8 cellular contexts compared by ENCODE assay signal in the genomic region with DNA sequence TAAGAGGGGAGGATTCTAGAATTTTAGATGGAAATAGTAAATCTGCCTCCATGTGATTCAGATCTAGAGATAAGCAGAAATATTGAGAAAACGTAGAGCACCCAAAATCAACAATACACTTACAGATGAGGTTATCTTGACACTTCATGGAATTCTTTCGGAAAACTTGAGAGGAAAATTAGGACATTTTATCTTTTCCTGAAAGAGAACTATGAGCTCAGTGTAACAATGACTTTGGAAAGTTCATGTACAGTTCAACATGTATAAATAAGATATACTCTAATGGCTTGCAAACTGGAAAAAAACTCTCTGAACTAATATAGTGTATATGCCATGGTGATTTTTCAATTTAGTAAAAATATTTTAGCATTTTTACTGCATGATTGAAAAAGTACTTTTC.
"Had no signal": no experiment of that assay in that cellular context is flagged by ENCODE, and none has a peak within 500 bp of the region (broad histone marks: within the 10 kb centered on the region; RNA-seq: fewer than 3 reads in every experiment).

No MANE protein-coding gene starts in this region.

- H3K36me3 ChIP-seq: HAP-1 had no signal

- FAIRE-seq: HepG2 had no signal

- H3K36me3 Mint-ChIP-seq: IgD-negative memory B cell had no signal

- H3K27ac ChIP-seq: GM23248, HL-60 had no signal

- H3K9ac ChIP-seq: GM23248 had no signal

- H3K27ac Mint-ChIP-seq: HFFc6, IgD-negative memory B cell had no signal

- H3K27me3 Mint-ChIP-seq: IgD-negative memory B cell had no signal

- H3K4me3 Mint-ChIP-seq: HFFc6, IgD-negative memory B cell had no signal

- H3K4me1 Mint-ChIP-seq: IgD-negative memory B cell had no signal

- H3K9me3 ChIP-seq: HAP-1 had no signal

- H3K4me1 ChIP-seq: HAP-1 had no signal

- H3K9me3 Mint-ChIP-seq: HFFc6, IgD-negative memory B cell had no signal

- H3K4me3 ChIP-seq: GM23248, HAP-1 had no signal

- DNase-seq: GM23248, GOT3, H7, HFFc6 had no signal

- H2AFZ ChIP-seq: GM23248 had no signal
